Comparison of ENCODE assay signal across 26 cellular contexts in genomic region chr5:37844004-37844403, GRCh38. TPM values are rescaled to one million over a fixed set of nuclear protein-coding genes. Genes with fewer than 3 reads are reported as not detected.
DNase-seq lines count a peak whose midpoint lies in the region; ATAC-seq, FAIRE-seq and TF ChIP-seq lines count a peak whose summit lies in the region.
"Had no signal": no experiment of that assay in that cellular context is flagged by ENCODE, and none has a peak within 500 bp of the region (broad histone marks: within the 10 kb centered on the region; RNA-seq: fewer than 3 reads in every experiment).

No MANE protein-coding gene starts in this region.

- H3K27me3 ChIP-seq in GM23338 (ENCODE audit: insufficient read depth) (peaks cover 49% of the 10 kb centered on the region), neuronal stem cell (ENCODE audit: control insufficient read depth in 3 of 3, insufficient read depth in 3 of 3, low read depth in 1 of 3, low read length in 3 of 3) (peaks cover 10 to 46% (median 28%) of the 10 kb centered on the region in 3 experiments)
- H3K27me3 ChIP-seq in CD8-positive, alpha-beta memory T cell (ENCODE audit: insufficient read depth, low read length, poor library complexity, severe bottlenecking), result peaks cover 6% of the 10 kb centered on the region

- no peaks in the 10 kb centered on the region for H3F3A ChIP-seq in GM23338 (replicated peaks; ENCODE audit: low read depth)

- ATAC-seq in GM23338, result peak; percentile 18
- ATAC-seq in HG03039 (IDR thresholded peaks at IDR 0.05; ENCODE audit: unreplicated experiment), result no peak
- ATAC-seq: GM12878 had no signal

- H3K36me3 ChIP-seq in GM23338 (ENCODE audit: insufficient read depth) (no peaks in the 10 kb centered on the region), kidney (ENCODE audit: control insufficient read depth in 1 of 2, insufficient read depth in 2 of 2, low read length in 2 of 2) (no peaks in the 10 kb centered on the region), neuronal stem cell (replicated peaks in 1 of 2; ENCODE audit: control insufficient read depth in 2 of 2, insufficient read depth in 2 of 2, low read length in 2 of 2) (no peaks in the 10 kb centered on the region)
- no peaks in the 10 kb centered on the region for H3K36me3 ChIP-seq in CD8-positive, alpha-beta memory T cell (ENCODE audit: insufficient read depth, low read length)
- H3K36me3 ChIP-seq: BLaER1 had no signal

- no peak overlapping the region for H3K27ac Mint-ChIP-seq in GM23338
- H3K27ac Mint-ChIP-seq in CD8-positive, alpha-beta memory T cell, result no peak overlapping the region
- H3K27ac Mint-ChIP-seq: CD4-positive, CD25-positive, alpha-beta regulatory T cell had no signal

- H2BK15ac ChIP-seq in neuronal stem cell (ENCODE audit: low read length), result no peak overlapping the region

- H3K4me1 ChIP-seq in GM23338 (ENCODE audit: insufficient read depth) (peaks cover 64% of the 10 kb centered on the region), kidney (ENCODE audit: control insufficient read depth in 1 of 2, insufficient read depth in 1 of 2, low read depth in 1 of 2, low read length in 2 of 2) (peaks cover 0 to 5% of the 10 kb centered on the region in 2 donors), neuronal stem cell (ENCODE audit: control insufficient read depth in 2 of 2, insufficient read depth in 1 of 2, low read depth in 1 of 2, low read length in 2 of 2) (peaks cover 6 to 9% of the 10 kb centered on the region in 2 donors)
- no peaks in the 10 kb centered on the region for H3K4me1 ChIP-seq in CD8-positive, alpha-beta memory T cell (ENCODE audit: insufficient read depth, low read length)

- H3K4me3 Mint-ChIP-seq in GM23338, result no peak overlapping the region
- H3K4me3 Mint-ChIP-seq in CD8-positive, alpha-beta memory T cell, result no peak overlapping the region
- H3K4me3 Mint-ChIP-seq: CD4-positive, CD25-positive, alpha-beta regulatory T cell had no signal

- DNase-seq in GM23338 (ENCODE audit: low spot score), result peak; percentile 55
- peak; percentile 54 for DNase-seq in ecto neural progenitor cell (ENCODE audit: low spot score)
- DNase-seq in kidney, result peak; percentile 81
- DNase-seq in neuronal stem cell (ENCODE audit: low spot score), result no peak
- DNase-seq in CD8-positive, alpha-beta memory T cell, result no peak
- DNase-seq in posterior vena cava (ENCODE audit: low spot score), result no peak
- no peak for DNase-seq in activated CD4-positive, alpha-beta T cell treated with anti-CD3 and anti-CD28 coated beads for 1 hour
- DNase-seq: CD4-positive, CD25-positive, alpha-beta regulatory T cell; GDM1; Karpas-422; NCI-H1092; NCI-H1417 treated with DMSO at 0.1 percent for 48 hours; NCI-H1694 treated with DMSO at 0.1 percent for 48 hours; NCI-H2081; NCI-H2171; NCI-H524 treated with DMSO at 0.1 percent for 48 hours; NCI-H774; SIG-M5 had no signal

- no peak overlapping the region for H4K8ac ChIP-seq in neuronal stem cell (ENCODE audit: low read depth, low read length)

- H3K4me3 ChIP-seq in GM23338, result no peak overlapping the region
- no peak overlapping the region for H3K4me3 ChIP-seq in kidney (ENCODE audit: low read length in 2 of 2)
- H3K4me3 ChIP-seq in neuronal stem cell (ENCODE audit: low read length in 2 of 2), result no peak overlapping the region
- H3K4me3 ChIP-seq in CD8-positive, alpha-beta memory T cell (ENCODE audit: low read length), result no peak overlapping the region
- H3K4me3 ChIP-seq: BLaER1, GM12878 had no signal

- no peak overlapping the region for H3K4ac ChIP-seq in neuronal stem cell (ENCODE audit: low read length)

- H4K91ac ChIP-seq in neuronal stem cell (ENCODE audit: low read depth, low read length, poor library complexity), result no peak overlapping the region

- H3K27ac ChIP-seq in GM23338 (ENCODE audit: low read depth) (no peak overlapping the region), kidney (ENCODE audit: low read depth in 2 of 2, low read length in 2 of 2) (no peak overlapping the region), neuronal stem cell (replicated peaks; ENCODE audit: low read length) (no peak overlapping the region)
- H3K27ac ChIP-seq in CD8-positive, alpha-beta memory T cell (ENCODE audit: low read depth, low read length), result no peak overlapping the region
- H3K27ac ChIP-seq: BLaER1 had no signal

- H2BK12ac ChIP-seq in neuronal stem cell (ENCODE audit: low read length), result no peak overlapping the region

- intact Hi-C loops in kidney (cut with DNase I) (no loop called here), posterior vena cava (cut with DNase I) (no loop called here)

- no peaks in the 10 kb centered on the region for H3K79me1 ChIP-seq in neuronal stem cell (ENCODE audit: low read depth, low read length)

- H3K36me3 Mint-ChIP-seq in GM23338 (ENCODE audit: low read depth), result no peaks in the 10 kb centered on the region
- H3K36me3 Mint-ChIP-seq in CD8-positive, alpha-beta memory T cell, result no peaks in the 10 kb centered on the region
- H3K36me3 Mint-ChIP-seq: CD4-positive, CD25-positive, alpha-beta regulatory T cell had no signal

- H3K27me3 Mint-ChIP-seq in GM23338 (ENCODE audit: insufficient read depth, low read depth, poor library complexity), result peaks cover 47% of the 10 kb centered on the region
- peaks cover 23 to 52% of the 10 kb centered on the region in 2 donors for H3K27me3 Mint-ChIP-seq in CD8-positive, alpha-beta memory T cell

- no peaks in the 10 kb centered on the region for H3K9me3 Mint-ChIP-seq in GM23338
- H3K9me3 Mint-ChIP-seq in CD8-positive, alpha-beta memory T cell, result peaks cover 0 to 2% (median 0%) of the 10 kb centered on the region in 5 donors

- no peak overlapping the region for H2BK120ac ChIP-seq in neuronal stem cell (ENCODE audit: low read depth, low read length)

- no peaks in the 10 kb centered on the region for H3K9me3 ChIP-seq in kidney (ENCODE audit: control insufficient read depth in 1 of 2, low read length in 2 of 2)
- no peaks in the 10 kb centered on the region for H3K9me3 ChIP-seq in neuronal stem cell (replicated peaks in 1 of 2; ENCODE audit: control insufficient read depth in 2 of 2, insufficient read depth in 1 of 2, low read depth in 1 of 2, low read length in 2 of 2)
- no peaks in the 10 kb centered on the region for H3K9me3 ChIP-seq in CD8-positive, alpha-beta memory T cell (ENCODE audit: low read length)

- CTCF ChIA-PET in CD8-positive, alpha-beta memory T cell (lab: Charles Lee), result no interaction called here

- H3K79me2 ChIP-seq in GM23338 (replicated peaks; ENCODE audit: insufficient read depth), result no peaks in the 10 kb centered on the region

- no CpG with 5 or more reads among the region's 6 CpGs for WGBS in neuronal stem cell (ENCODE audit: extremely low coverage in 2 of 2, insufficient read length in 2 of 2, insufficient replicate concordance in 1 of 2), 2 donors

- POLR2A ChIA-PET in CD8-positive, alpha-beta memory T cell (lab: Charles Lee), result no interaction called here

- no peak for FAIRE-seq in kidney (lab: Jason Lieb, UNC)
- FAIRE-seq: A204.1, D721Med, GM12878, RCC 7860 had no signal

- no peak overlapping the region for H3K23ac ChIP-seq in neuronal stem cell (ENCODE audit: low read depth, low read length, poor library complexity)

- H3K4me1 Mint-ChIP-seq in GM23338, result peaks cover 45% of the 10 kb centered on the region
- peaks cover under 1 to 7% (median 2%) of the 10 kb centered on the region in 3 donors for H3K4me1 Mint-ChIP-seq in CD8-positive, alpha-beta memory T cell

- H3K9me2 ChIP-seq in GM23338 (ENCODE audit: insufficient read depth), result no peaks in the 10 kb centered on the region; the same call in 1 of the 2 replicates

- peak overlapping the region; percentile 52; the same call in 1 of the 2 replicates for H3K4me2 ChIP-seq in GM23338
- H3K4me2 ChIP-seq in neuronal stem cell (ENCODE audit: insufficient read depth, low read length, poor library complexity, severe bottlenecking), result no peak overlapping the region
- H3K4me2 ChIP-seq: BLaER1 had no signal

- TF ChIP-seq CTCF in GM23338 (conservative IDR thresholded peaks at IDR 0.05; ENCODE audit: low read depth in 2 of 2) (no peak), kidney (IDR thresholded peaks at IDR 0.05; ENCODE audit: borderline replicate concordance, extremely low read depth, insufficient read depth) (no peak)

- no peak overlapping the region for H3K18ac ChIP-seq in neuronal stem cell (ENCODE audit: low read length)

- H4K20me1 ChIP-seq in GM23338 (replicated peaks; ENCODE audit: insufficient read depth), result no peaks in the 10 kb centered on the region
- H4K20me1 ChIP-seq: BLaER1 had no signal

- H3K9ac ChIP-seq in kidney (ENCODE audit: low read length in 2 of 2) (no peak overlapping the region), neuronal stem cell (ENCODE audit: low read depth, low read length, poor library complexity) (no peak overlapping the region)
- H3K9ac ChIP-seq: BLaER1 had no signal

- H2AK5ac ChIP-seq in neuronal stem cell (ENCODE audit: low read depth, low read length), result peak overlapping the region; percentile 47

- H2BK5ac ChIP-seq in neuronal stem cell (ENCODE audit: low read length), result no peak overlapping the region

- peak overlapping the region; percentile 25 for H3K14ac ChIP-seq in neuronal stem cell (ENCODE audit: low read length)

- H2AFZ ChIP-seq in GM23338 (no peak overlapping the region), neuronal stem cell (ENCODE audit: low read length) (no peak overlapping the region)

TF ChIP-seq in GM23338, 12 proteins besides CTCF, POLR2A, EP300 and RAD21 (continues in another document):
- TF ChIP-seq POLR2AphosphoS5 (IDR thresholded peaks at IDR 0.05; ENCODE audit: low read depth) (no peak), ETS1 (IDR thresholded peaks at IDR 0.05) (no peak), JUNB (IDR thresholded peaks at IDR 0.05; ENCODE audit: unreplicated experiment) (no peak), STAT1 (IDR thresholded peaks at IDR 0.05; ENCODE audit: unreplicated experiment) (no peak), EZH2 (IDR thresholded peaks at IDR 0.05; ENCODE audit: low read depth, unreplicated experiment) (no peak), NANOG (IDR thresholded peaks at IDR 0.05; ENCODE audit: borderline replicate concordance) (no peak), ZNF114 (CRISPR knock-in tag; IDR thresholded peaks at IDR 0.05) (no peak)

RNA-seq across cellular contexts. Expression of gene GDNF, which starts 4.2 kb away (rescaled TPM):
- 0.17 TPM in 1 of 2 replicates, not detected in the other for total RNA-seq in GM23338 (2014; rRNA removed; shearing (Covaris generic))
- polyA plus RNA-seq in GM23338 (2016; fragmentation: Nextera tagmentation; extraction: Ambion mirVana) (0.13 and 0.21 TPM in 2 replicates), kidney (ENCODE audit: insufficient read depth, low read depth, low replicate concordance) (0.34 TPM)
- total RNA-seq in kidney (0.88 TPM), posterior vena cava (under 1 TPM; 0.28 to 0.62 TPM)
- polyA plus RNA-seq in neuronal stem cell (2013, experiment 1 of 2), result 0.15 TPM
- 0.12 TPM for polyA plus RNA-seq in neuronal stem cell (2013, experiment 2 of 2)
- not detected for total RNA-seq in CD8-positive, alpha-beta memory T cell
- not detected for polyA plus RNA-seq in CD8-positive, alpha-beta memory T cell
- total RNA-seq: CD4-positive, CD25-positive, alpha-beta regulatory T cell; GM12878; H4; HT-29 had no signal
- polyA plus RNA-seq: CD4-positive, CD25-positive, alpha-beta regulatory T cell; GM12878 had no signal

Comparison
In these comparisons a context has a peak if more than half of its experiments do, and no peak if none do; other contexts are left out.
1. DNase-seq: peak in GM23338 (single experiment), ecto neural progenitor cell (single experiment) and kidney (single experiment); none in neuronal stem cell (single experiment), CD8-positive, alpha-beta memory T cell (0 of 5), posterior vena cava (single experiment) and activated CD4-positive, alpha-beta T cell treated with anti-CD3 and anti-CD28 coated beads for 1 hour (single experiment).